In genomic region chr2:64601027-64601767, GRCh38 we compare ENCODE assay signal across 27 cellular contexts. TPM values are rescaled to one million over a fixed set of nuclear protein-coding genes. Genes with fewer than 3 reads are reported as not detected.
DNase-seq lines count a peak whose midpoint lies in the region; ATAC-seq and TF ChIP-seq lines count a peak whose summit lies in the region.
"Had no signal": no experiment of that assay in that cellular context is flagged by ENCODE, and none has a peak within 500 bp of the region (broad histone marks: within the 10 kb centered on the region; RNA-seq: fewer than 3 reads in every experiment).

No MANE protein-coding gene starts in this region.

- no peak overlapping the region for H3K27ac Mint-ChIP-seq in activated naive CD4-positive, alpha-beta T cell treated with anti-CD3 and anti-CD28 coated beads, Interleukin-2, amount 10 ng/mL, durations not matched to agents 7 days and 5 days
- H3K27ac Mint-ChIP-seq in mesothelial cell of epicardium = peak overlapping the region; percentile 91
- H3K27ac Mint-ChIP-seq: activated CD8-positive, alpha-beta memory T cell treated with anti-CD3 and anti-CD28 coated beads, Interleukin-2, amount 10 ng/mL, durations not matched to agents 7 days and 5 days; WTC11 had no signal

- H3K36me3 ChIP-seq in colonic mucosa (no peaks in the 10 kb centered on the region), transverse colon (no peaks in the 10 kb centered on the region)
- H3K36me3 ChIP-seq: BE2C, heart left ventricle, MG63, neutrophil, upper lobe of left lung had no signal

- H3K27me3 ChIP-seq in colonic mucosa (no peaks in the 10 kb centered on the region), transverse colon (no peaks in the 10 kb centered on the region)
- H3K27me3 ChIP-seq: BE2C, body of pancreas, heart left ventricle, MG63, neutrophil, upper lobe of left lung had no signal

- H3K36me3 Mint-ChIP-seq in activated naive CD4-positive, alpha-beta T cell treated with anti-CD3 and anti-CD28 coated beads, Interleukin-2, amount 10 ng/mL, durations not matched to agents 7 days and 5 days = no peaks in the 10 kb centered on the region
- H3K36me3 Mint-ChIP-seq in mesothelial cell of epicardium = peaks cover 8% of the 10 kb centered on the region

- peaks cover 4% of the 10 kb centered on the region for H3K4me1 ChIP-seq in colonic mucosa
- H3K4me1 ChIP-seq in transverse colon = peaks cover 4 to 51% (median 24%) of the 10 kb centered on the region in 4 donors
- H3K4me1 ChIP-seq: BE2C had no signal

- peak overlapping the region in 1 of 2 donors; percentile 38 for H3K9ac ChIP-seq in colonic mucosa (ENCODE audit: low read depth in 2 of 2, low read length in 2 of 2)

- no peak for TF ChIP-seq POLR2A in transverse colon (IDR thresholded peaks at IDR 0.05)

- DNase-seq in activated naive CD4-positive, alpha-beta T cell treated with anti-CD3 and anti-CD28 coated beads, Interleukin-2, amount 10 ng/mL, durations not matched to agents 7 days and 5 days = peak; percentile 3
- no peak for DNase-seq in activated naive CD4-positive, alpha-beta T cell (lab: John Stamatoyannopoulos, UW)
- DNase-seq in colonic mucosa (peak; percentile 62), mesothelial cell of epicardium (ENCODE audit: low spot score in 2 of 2, unreplicated experiment in 2 of 2) (no peak), transverse colon (no peak), HPDE6-E6E7 (ENCODE audit: extremely low spot score) (no peak), NCI-H1105 (lab: John Stamatoyannopoulos, UW) (no peak)
- DNase-seq: activated CD8-positive, alpha-beta memory T cell treated with anti-CD3 and anti-CD28 coated beads, Interleukin-2, amount 10 ng/mL, durations not matched to agents 7 days and 5 days; activated T-cell treated with anti-CD3 and anti-CD28 coated beads, Interleukin-2, amount 50 U/mL, for 48 hours; BE2C; body of pancreas; DMS153; foreskin fibroblast; heart left ventricle; MG63; NCI-H1417 treated with DMSO at 0.1 percent for 48 hours; NCI-H524; PC-9; SHP77; stimulated activated CD4-positive, alpha-beta T cell treated with anti-CD3 and anti-CD28 coated beads, Interleukin-1b, Interleukin-23, amount 100 ng/mL, for 48 hours; T-helper 9 cell; upper lobe of left lung had no signal

- no peaks in the 10 kb centered on the region for H3K9me3 Mint-ChIP-seq in activated naive CD4-positive, alpha-beta T cell treated with anti-CD3 and anti-CD28 coated beads, Interleukin-2, amount 10 ng/mL, durations not matched to agents 7 days and 5 days
- peaks cover 16% of the 10 kb centered on the region for H3K9me3 Mint-ChIP-seq in mesothelial cell of epicardium

- in situ Hi-C loops in transverse colon (cut with MboI; ENCODE audit: low pct_ligation_motif_present in 1 of 4, low pct_unique_long_range_greater_than_20kb in 1 of 4, low sequenced_read_pairs in 3 of 4) = loop anchor here in 1 of 4 donors (10.0 kb wide), 1 partner anchor 264 kb away; no protein-coding TSS in a partner anchor

- H3K4me3 Mint-ChIP-seq in activated naive CD4-positive, alpha-beta T cell treated with anti-CD3 and anti-CD28 coated beads, Interleukin-2, amount 10 ng/mL, durations not matched to agents 7 days and 5 days = no peak overlapping the region
- no peak overlapping the region for H3K4me3 Mint-ChIP-seq in mesothelial cell of epicardium
- H3K4me3 Mint-ChIP-seq: activated CD8-positive, alpha-beta memory T cell treated with anti-CD3 and anti-CD28 coated beads, Interleukin-2, amount 10 ng/mL, durations not matched to agents 7 days and 5 days; WTC11 had no signal

- H3K4me3 ChIP-seq in colonic mucosa (no peak overlapping the region), transverse colon (no peak overlapping the region)
- H3K4me3 ChIP-seq: body of pancreas, heart left ventricle, MG63, PC-9, smooth muscle cell, upper lobe of left lung had no signal

- ATAC-seq in GM21576 (IDR thresholded peaks at IDR 0.05; ENCODE audit: unreplicated experiment) = no peak
- ATAC-seq: activated CD8-positive, alpha-beta memory T cell treated with anti-CD3 and anti-CD28 coated beads, Interleukin-2, amount 10 ng/mL, durations not matched to agents 7 days and 5 days; body of pancreas; heart left ventricle; WTC11 had no signal

- H3K4me1 Mint-ChIP-seq in activated naive CD4-positive, alpha-beta T cell treated with anti-CD3 and anti-CD28 coated beads, Interleukin-2, amount 10 ng/mL, durations not matched to agents 7 days and 5 days = peaks cover 13% of the 10 kb centered on the region
- peaks cover 56% of the 10 kb centered on the region for H3K4me1 Mint-ChIP-seq in mesothelial cell of epicardium

- intact Hi-C loops in colonic mucosa (cut with DNase I) = no loop called here
- intact Hi-C loops in transverse colon (cut with DNase I; ENCODE audit: low total_unique reads) = no loop called here

- H3K27me3 Mint-ChIP-seq in activated naive CD4-positive, alpha-beta T cell treated with anti-CD3 and anti-CD28 coated beads, Interleukin-2, amount 10 ng/mL, durations not matched to agents 7 days and 5 days = peaks cover 10% of the 10 kb centered on the region
- H3K27me3 Mint-ChIP-seq in mesothelial cell of epicardium (ENCODE audit: low read depth) = no peaks in the 10 kb centered on the region
- H3K27me3 Mint-ChIP-seq: activated CD8-positive, alpha-beta memory T cell treated with anti-CD3 and anti-CD28 coated beads, Interleukin-2, amount 10 ng/mL, durations not matched to agents 7 days and 5 days had no signal

- H3K27ac ChIP-seq in colonic mucosa = no peak overlapping the region
- H3K27ac ChIP-seq in transverse colon = peak overlapping the region in 3 of 4 donors; percentile 45 to 66 (median 50)
- H3K27ac ChIP-seq: body of pancreas, epithelial cell of prostate, heart left ventricle, neutrophil, PC-9, upper lobe of left lung had no signal

- H3K9me3 ChIP-seq in colonic mucosa (no peaks in the 10 kb centered on the region), transverse colon (no peaks in the 10 kb centered on the region)
- H3K9me3 ChIP-seq: BE2C, body of pancreas, MG63, neutrophil, upper lobe of left lung had no signal

- no peak for TF ChIP-seq EP300 in transverse colon (IDR thresholded peaks at IDR 0.05; ENCODE audit: low read depth)

- WGBS in transverse colon (ENCODE audit: low coverage in 1 of 2), 2 donors = 53 to 56% methylated on average over 5 to 8 of the region's 8 CpGs

- TF ChIP-seq CTCF in colonic mucosa (IDR thresholded peaks at IDR 0.05) (no peak), mesothelial cell of epicardium (IDR thresholded peaks at IDR 0.05; ENCODE audit: unreplicated experiment) (no peak), transverse colon (IDR thresholded peaks at IDR 0.05) (no peak)

- CTCF ChIA-PET in activated naive CD4-positive, alpha-beta T cell treated with anti-CD3 and anti-CD28 coated beads, Interleukin-2, amount 10 ng/mL, durations not matched to agents 7 days and 5 days (lab: Charles Lee) = interaction anchor here (1.2 to 1.9 kb wide), 2 partner anchors 137 to 272 kb away, joined by 3 to 5 read pairs; no protein-coding TSS in a partner anchor

RNA-seq across cellular contexts. Expression of gene SERTAD2, which starts 52.5 kb away (rescaled TPM):
- total RNA-seq in colonic mucosa = 10 to 100 TPM; 11.2 to 20.7 TPM
- 39.1 to 42.2 TPM (median 41.5 TPM) in 3 replicates for total RNA-seq in mesothelial cell of epicardium
- total RNA-seq in transverse colon = 10 to 100 TPM in 3 of 4 donors, 1 to 10 TPM in 1; 5.4 to 22.1 (median 13.2) TPM

Comparison
In these comparisons a context has a peak if more than half of its experiments do, and no peak if none do; other contexts are left out.
1. DNase-seq: peak in activated naive CD4-positive, alpha-beta T cell treated with anti-CD3 and anti-CD28 coated beads, Interleukin-2, amount 10 ng/mL, durations not matched to agents 7 days and 5 days (single experiment) and colonic mucosa (single experiment); none in activated naive CD4-positive, alpha-beta T cell (0 of 4), mesothelial cell of epicardium (0 of 2), transverse colon (single experiment), HPDE6-E6E7 (single experiment) and NCI-H1105 (single experiment).